In genomic region chr7:122046402-122046801, GRCh38 we compare ENCODE assay signal across 1 cellular context.
TF ChIP-seq lines count a peak whose summit lies in the region.

No MANE protein-coding gene starts in this region.

TF ChIP-seq in HepG2, 621 proteins besides CTCF, POLR2A, EP300 and RAD21 (continued from another document):
- TF ChIP-seq ZNF646 (CRISPR knock-in tag; IDR thresholded peaks at IDR 0.05) (no peak), ATF7 (IDR thresholded peaks at IDR 0.05) (peak; percentile 63; the same call in 1 of the 2 replicates), ATF7 (CRISPR knock-in tag; IDR thresholded peaks at IDR 0.05) (no peak), ATAD3A (CRISPR knock-in tag; IDR thresholded peaks at IDR 0.05) (no peak)
